In genomic region chr7:13990319-13990983, GRCh38 we compare ENCODE assay signal across 8 cellular contexts. TPM values are rescaled to one million over a fixed set of nuclear protein-coding genes. Genes with fewer than 3 reads are reported as not detected.
A peak's percentile ranks its signal among the peaks of the same experiment; 100 is the strongest.
DNase-seq lines count a peak whose midpoint lies in the region; ATAC-seq and TF ChIP-seq lines count a peak whose summit lies in the region.

No MANE protein-coding gene starts in this region.

- peaks cover 6% of the 10 kb centered on the region for H3K27me3 Mint-ChIP-seq in activated T-helper 17 cell treated with anti-CD3 and anti-CD28 coated beads, Interleukin-2, amount 50 U/mL, for 72 hours
- H3K27me3 Mint-ChIP-seq in glutamatergic neuron (ENCODE audit: unreplicated experiment): no peaks in the 10 kb centered on the region

- peak; percentile 37 for DNase-seq in Ammon's horn (ENCODE audit: low spot score)
- DNase-seq in NCI-H510A (lab: John Stamatoyannopoulos, UW): peak; percentile 73
- DNase-seq in glutamatergic neuron: peak; percentile 59
- peak; percentile 66 for DNase-seq in neuronal stem cell (ENCODE audit: low spot score)

- H3K27ac ChIP-seq in neuronal stem cell (replicated peaks; ENCODE audit: low read length): peak overlapping the region; percentile 87

- no peaks in the 10 kb centered on the region for H3K27me3 ChIP-seq in neuronal stem cell (ENCODE audit: control insufficient read depth in 3 of 3, insufficient read depth in 3 of 3, low read depth in 1 of 3, low read length in 3 of 3)

- no peak overlapping the region for H2BK12ac ChIP-seq in neuronal stem cell (ENCODE audit: low read length)

- H2BK15ac ChIP-seq in neuronal stem cell (ENCODE audit: low read length): no peak overlapping the region

- H3K18ac ChIP-seq in neuronal stem cell (ENCODE audit: low read length): peak overlapping the region; percentile 84

- H3K4me1 Mint-ChIP-seq in activated T-helper 17 cell treated with anti-CD3 and anti-CD28 coated beads, Interleukin-2, amount 50 U/mL, for 72 hours: no peaks in the 10 kb centered on the region
- peaks cover 7% of the 10 kb centered on the region for H3K4me1 Mint-ChIP-seq in glutamatergic neuron (ENCODE audit: low read depth, unreplicated experiment)

- H3K4me1 ChIP-seq in neuronal stem cell (ENCODE audit: control insufficient read depth in 2 of 2, insufficient read depth in 1 of 2, low read depth in 1 of 2, low read length in 2 of 2): peaks cover 5 to 15% of the 10 kb centered on the region in 2 donors

- no peak overlapping the region for H3K14ac ChIP-seq in neuronal stem cell (ENCODE audit: low read length)

- H3K9me3 Mint-ChIP-seq in activated T-helper 17 cell treated with anti-CD3 and anti-CD28 coated beads, Interleukin-2, amount 50 U/mL, for 72 hours: no peaks in the 10 kb centered on the region
- H3K9me3 Mint-ChIP-seq in glutamatergic neuron (ENCODE audit: unreplicated experiment): peaks cover 2% of the 10 kb centered on the region

- H4K91ac ChIP-seq in neuronal stem cell (ENCODE audit: low read depth, low read length, poor library complexity): peak overlapping the region; percentile 41

- H3K4ac ChIP-seq in neuronal stem cell (ENCODE audit: low read length): no peak overlapping the region

- H3K36me3 ChIP-seq in neuronal stem cell (replicated peaks in 1 of 2; ENCODE audit: control insufficient read depth in 2 of 2, insufficient read depth in 2 of 2, low read length in 2 of 2): peaks cover 0 to 4% of the 10 kb centered on the region in 2 donors

- peak overlapping the region; percentile 14 for H2BK5ac ChIP-seq in neuronal stem cell (ENCODE audit: low read length)

- H2BK120ac ChIP-seq in neuronal stem cell (ENCODE audit: low read depth, low read length): no peak overlapping the region

- H3K4me2 ChIP-seq in neuronal stem cell (ENCODE audit: insufficient read depth, low read length, poor library complexity, severe bottlenecking): peak overlapping the region; percentile 69

- no peak overlapping the region for H4K8ac ChIP-seq in neuronal stem cell (ENCODE audit: low read depth, low read length)

- H3K9ac ChIP-seq in neuronal stem cell (ENCODE audit: low read depth, low read length, poor library complexity): peak overlapping the region; percentile 65

- peak; percentile 65 for ATAC-seq in GM18907 (IDR thresholded peaks at IDR 0.05; ENCODE audit: unreplicated experiment)
- peak; percentile 63 for ATAC-seq in HG03378 (IDR thresholded peaks at IDR 0.05; ENCODE audit: unreplicated experiment)
- ATAC-seq in activated T-helper 17 cell treated with anti-CD3 and anti-CD28 coated beads, Interleukin-2, amount 50 U/mL, for 72 hours (replicated peaks): peak; percentile 37
- ATAC-seq in GM21447 (IDR thresholded peaks at IDR 0.05; ENCODE audit: unreplicated experiment): no peak

- TF ChIP-seq CTCF in glutamatergic neuron (IDR thresholded peaks at IDR 0.05; ENCODE audit: partially characterized antibody, unreplicated experiment): no peak

- no peak overlapping the region for H3K4me3 Mint-ChIP-seq in activated T-helper 17 cell treated with anti-CD3 and anti-CD28 coated beads, Interleukin-2, amount 50 U/mL, for 72 hours
- H3K4me3 Mint-ChIP-seq in glutamatergic neuron (ENCODE audit: unreplicated experiment): no peak overlapping the region

- peak overlapping the region; percentile 58 to 78 for H3K4me3 ChIP-seq in neuronal stem cell (ENCODE audit: low read length in 2 of 2)

- no CpG with 5 or more reads among the region's 24 CpGs for WGBS in neuronal stem cell (ENCODE audit: extremely low coverage in 2 of 2, insufficient read length in 2 of 2, insufficient replicate concordance in 1 of 2), 2 donors

- H3K79me1 ChIP-seq in neuronal stem cell (ENCODE audit: low read depth, low read length): no peaks in the 10 kb centered on the region

- no peak overlapping the region for H3K23ac ChIP-seq in neuronal stem cell (ENCODE audit: low read depth, low read length, poor library complexity)

- no peak overlapping the region for H2AK5ac ChIP-seq in neuronal stem cell (ENCODE audit: low read depth, low read length)

- H3K36me3 Mint-ChIP-seq in activated T-helper 17 cell treated with anti-CD3 and anti-CD28 coated beads, Interleukin-2, amount 50 U/mL, for 72 hours (ENCODE audit: low read depth): no peaks in the 10 kb centered on the region
- no peaks in the 10 kb centered on the region for H3K36me3 Mint-ChIP-seq in glutamatergic neuron (ENCODE audit: unreplicated experiment)

- no peaks in the 10 kb centered on the region for H3K9me3 ChIP-seq in neuronal stem cell (replicated peaks in 1 of 2; ENCODE audit: control insufficient read depth in 2 of 2, insufficient read depth in 1 of 2, low read depth in 1 of 2, low read length in 2 of 2)

- no peak overlapping the region for H3K27ac Mint-ChIP-seq in activated T-helper 17 cell treated with anti-CD3 and anti-CD28 coated beads, Interleukin-2, amount 50 U/mL, for 72 hours
- no peak overlapping the region for H3K27ac Mint-ChIP-seq in glutamatergic neuron (ENCODE audit: unreplicated experiment)

- peak overlapping the region; percentile 70 for H2AFZ ChIP-seq in neuronal stem cell (ENCODE audit: low read length)

RNA-seq across cellular contexts. Expression of gene ETV1, which starts 1.0 kb away (rescaled TPM):
- 1 to 10 TPM; 1.4 to 1.7 TPM for total RNA-seq in activated T-helper 17 cell treated with anti-CD3 and anti-CD28 coated beads, Interleukin-2, amount 50 U/mL, for 72 hours
- 51.8 TPM for total RNA-seq in glutamatergic neuron (ENCODE audit: unreplicated experiment)
- polyA plus RNA-seq in neuronal stem cell (2013, experiment 1 of 2): 63.2 TPM
- 62.4 TPM for polyA plus RNA-seq in neuronal stem cell (2013, experiment 2 of 2)

Comparison
In these comparisons a context has a peak if more than half of its experiments do, and no peak if none do; other contexts are left out.
1. RNA of gene ETV1, which starts 1.0 kb away (total RNA-seq): 51.8 TPM in glutamatergic neuron (single experiment); 1.4 to 1.7 TPM in activated T-helper 17 cell treated with anti-CD3 and anti-CD28 coated beads, Interleukin-2, amount 50 U/mL, for 72 hours; every median in the first group is over 10 times any median in the second.
2. Peak in every context shown above with its lines, with median percentiles within 50 percentile points of each other: DNase-seq.